Comparison of ENCODE assay signal across 11 cellular contexts in genomic region chr10:63681965-63682704, GRCh38.
A peak's percentile ranks its signal among the peaks of the same experiment; 100 is the strongest.
DNase-seq lines count a peak whose midpoint lies in the region; ATAC-seq and TF ChIP-seq lines count a peak whose summit lies in the region.
"Had no signal": no experiment of that assay in that cellular context is flagged by ENCODE, and none has a peak within 500 bp of the region (broad histone marks: within the 10 kb centered on the region; RNA-seq: fewer than 3 reads in every experiment).

No MANE protein-coding gene starts in this region.

- no peaks in the 10 kb centered on the region for H3K79me2 ChIP-seq in PC-3 (ENCODE audit: low read length)

- no peaks in the 10 kb centered on the region for H3K36me3 Mint-ChIP-seq in activated CD4-positive, alpha-beta memory T cell treated with anti-CD3 and anti-CD28 coated beads for 36 hours
- H3K36me3 Mint-ChIP-seq: natural killer cell treated with Interleukin-12 subunit alpha and Interleukin-12 subunit beta and Interleukin-15 and Interleukin-18, amount 100 ng/mL, for 72 hours had no signal

- TF ChIP-seq CTCF in PC-3 (conservative IDR thresholded peaks at IDR 0.05; ENCODE audit: low read depth, low read length) (no peak), fibroblast of pulmonary artery (IDR thresholded peaks at IDR 0.05; ENCODE audit: low read length, missing control alignments) (no peak), prostate gland (IDR thresholded peaks at IDR 0.05) (no peak)

- no peak for TF ChIP-seq POLR2A in prostate gland (IDR thresholded peaks at IDR 0.05)

- BruUV-seq in PC-3 (replicated peaks; lab: Mats Ljungman, UMichigan), result no TSS peak

- H3K27me3 ChIP-seq in PC-3 (ENCODE audit: low read length) (no peaks in the 10 kb centered on the region), prostate gland (replicated peaks; ENCODE audit: insufficient read depth) (no peaks in the 10 kb centered on the region)

- CTCF ChIA-PET in PC-3 (lab: Charles Lee), result no interaction called here
- CTCF ChIA-PET in activated CD4-positive, alpha-beta memory T cell treated with anti-CD3 and anti-CD28 coated beads for 36 hours (lab: Charles Lee), result interaction anchor here (1.6 kb wide), 1 partner anchor 38 kb away, joined by 4 read pairs; no protein-coding TSS in a partner anchor

- no peak overlapping the region for H3K4me3 ChIP-seq in PC-3 (ENCODE audit: low read length)
- H3K4me3 ChIP-seq in fibroblast of pulmonary artery (replicated peaks; ENCODE audit: low read depth, low read length), result no peak overlapping the region
- no peak overlapping the region for H3K4me3 ChIP-seq in prostate gland

- DNase-seq in GM03348 (ENCODE audit: low spot score) (peak; percentile 79), PC-3 (peak; percentile 58), fibroblast of pulmonary artery (ENCODE audit: low read depth) (peak; percentile 99), prostate gland (ENCODE audit: low spot score) (peak; percentile 46), anterior cingulate cortex (lab: John Stamatoyannopoulos, UW) (no peak), ureter (ENCODE audit: low spot score) (no peak)
- no peak for DNase-seq in activated CD4-positive, alpha-beta memory T cell treated with anti-CD3 and anti-CD28 coated beads for 36 hours
- DNase-seq: effector CD4-positive, alpha-beta T cell had no signal

- H3K4me1 Mint-ChIP-seq in activated CD4-positive, alpha-beta memory T cell treated with anti-CD3 and anti-CD28 coated beads for 36 hours (ENCODE audit: low read depth), result peaks cover 14% of the 10 kb centered on the region

- H3K27ac ChIP-seq in PC-3 (ENCODE audit: low read length), result no peak overlapping the region
- peak overlapping the region in 1 of 2 donors; percentile 60 for H3K27ac ChIP-seq in prostate gland
- H3K27ac ChIP-seq: KMS-11 had no signal

- H3K9me3 ChIP-seq in PC-3 (ENCODE audit: low read length), result no peaks in the 10 kb centered on the region
- no peaks in the 10 kb centered on the region for H3K9me3 ChIP-seq in prostate gland

- POLR2A ChIA-PET in PC-3 (lab: Charles Lee; ENCODE audit: unreplicated experiment), result no interaction called here
- POLR2A ChIA-PET in activated CD4-positive, alpha-beta memory T cell treated with anti-CD3 and anti-CD28 coated beads for 36 hours (lab: Charles Lee), result no interaction called here

- H3K9me2 ChIP-seq in PC-3 (replicated peaks; ENCODE audit: low read length), result no peaks in the 10 kb centered on the region

- WGBS in prostate gland, result 10% methylated on average over 4 of the region's 4 CpGs

- intact Hi-C loops in PC-3 (cut with micrococcal nuclease) (no loop called here), prostate gland (cut with DNase I) (loop anchor here (5.0 kb wide), 1 partner anchor 50 kb away; no protein-coding TSS in a partner anchor)
- intact Hi-C loops in activated CD4-positive, alpha-beta memory T cell treated with anti-CD3 and anti-CD28 coated beads for 36 hours (cut with micrococcal nuclease), result no loop called here

- ATAC-seq in PC-3 (no peak), GM21576 (IDR thresholded peaks at IDR 0.05; ENCODE audit: unreplicated experiment) (no peak)
- ATAC-seq: natural killer cell treated with Interleukin-12 subunit alpha and Interleukin-12 subunit beta and Interleukin-15 and Interleukin-18, amount 100 ng/mL, for 72 hours had no signal

- no peaks in the 10 kb centered on the region for H3F3A ChIP-seq in PC-3 (ENCODE audit: low read length, unreplicated experiment)

- 0 out of 2 replicates have a peak, but pooled peaks cover 5% of the 10 kb centered on the region for H3K4me1 ChIP-seq in PC-3 (ENCODE audit: insufficient read depth, low read length)
- H3K4me1 ChIP-seq in prostate gland (replicated peaks), result no peaks in the 10 kb centered on the region

- no peak overlapping the region for H3K4me2 ChIP-seq in PC-3 (ENCODE audit: low read length)
- H3K4me2 ChIP-seq: KMS-11 had no signal

- H3K27me3 Mint-ChIP-seq in activated CD4-positive, alpha-beta memory T cell treated with anti-CD3 and anti-CD28 coated beads for 36 hours, result peaks cover 2% of the 10 kb centered on the region

- no peak overlapping the region for H3K9ac ChIP-seq in PC-3 (ENCODE audit: low read length)
- H3K9ac ChIP-seq: KMS-11 had no signal

- H3K36me3 ChIP-seq in PC-3 (ENCODE audit: low read depth, low read length) (no peaks in the 10 kb centered on the region), prostate gland (no peaks in the 10 kb centered on the region)

- H3K4me3 Mint-ChIP-seq in activated CD4-positive, alpha-beta memory T cell treated with anti-CD3 and anti-CD28 coated beads for 36 hours, result no peak overlapping the region
- H3K4me3 Mint-ChIP-seq: natural killer cell treated with Interleukin-12 subunit alpha and Interleukin-12 subunit beta and Interleukin-15 and Interleukin-18, amount 100 ng/mL, for 72 hours had no signal

- no peak overlapping the region for H2AFZ ChIP-seq in PC-3 (ENCODE audit: low read length)

- no peak overlapping the region for H3K27ac Mint-ChIP-seq in activated CD4-positive, alpha-beta memory T cell treated with anti-CD3 and anti-CD28 coated beads for 36 hours
- H3K27ac Mint-ChIP-seq: natural killer cell treated with Interleukin-12 subunit alpha and Interleukin-12 subunit beta and Interleukin-15 and Interleukin-18, amount 100 ng/mL, for 72 hours had no signal

- H4K20me1 ChIP-seq in PC-3 (ENCODE audit: low read length), result no peaks in the 10 kb centered on the region

- no peaks in the 10 kb centered on the region for H3K9me3 Mint-ChIP-seq in activated CD4-positive, alpha-beta memory T cell treated with anti-CD3 and anti-CD28 coated beads for 36 hours
- H3K9me3 Mint-ChIP-seq: natural killer cell treated with Interleukin-12 subunit alpha and Interleukin-12 subunit beta and Interleukin-15 and Interleukin-18, amount 100 ng/mL, for 72 hours had no signal

Comparison
In these comparisons a context has a peak if more than half of its experiments do, and no peak if none do; other contexts are left out.
1. DNase-seq: peak in GM03348 (single experiment), PC-3 (single experiment), fibroblast of pulmonary artery (single experiment) and prostate gland (single experiment); none in anterior cingulate cortex (0 of 58), activated CD4-positive, alpha-beta memory T cell treated with anti-CD3 and anti-CD28 coated beads for 36 hours (single experiment) and ureter (single experiment).